8 cellular contexts compared by ENCODE assay signal in the genomic region with DNA sequence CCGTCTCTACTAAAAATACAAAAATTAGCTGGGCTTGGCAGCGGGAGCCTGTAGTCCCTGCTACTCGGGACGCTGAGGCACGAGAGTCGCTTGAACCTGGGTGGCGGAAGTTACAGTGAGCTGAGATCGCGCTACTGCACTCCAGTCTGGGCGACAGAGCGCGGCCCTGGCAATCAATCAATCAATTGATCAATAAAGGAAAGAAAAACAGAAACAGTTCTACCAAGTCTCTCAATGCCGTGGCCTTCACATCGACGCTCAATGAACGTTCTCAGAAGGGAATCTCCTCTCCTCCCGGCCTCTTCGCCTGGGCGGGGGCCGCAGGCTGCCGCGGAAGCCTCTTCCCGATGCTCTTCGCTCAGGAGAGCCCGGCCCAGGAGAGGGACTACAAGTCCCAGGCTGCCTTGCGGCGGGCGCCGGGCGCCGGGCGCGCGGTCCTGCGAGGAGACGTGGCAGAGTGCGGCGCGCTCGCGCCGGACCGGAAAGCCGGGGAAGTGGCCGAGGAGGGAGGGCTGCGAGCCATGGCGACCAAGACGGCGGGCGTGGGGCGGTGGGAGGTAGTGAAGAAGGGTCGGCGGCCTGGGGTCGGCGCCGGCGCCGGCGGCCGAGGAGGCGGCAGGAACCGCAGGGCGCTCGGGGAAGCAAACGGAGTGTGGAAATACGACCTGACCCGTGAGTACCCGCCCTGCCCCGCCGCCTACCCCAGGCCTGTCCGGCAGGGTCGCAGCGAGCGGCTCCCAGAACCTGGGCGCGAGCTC. TPM values are rescaled to one million over a fixed set of nuclear protein-coding genes. Genes with fewer than 3 reads are reported as not detected.
A peak's percentile ranks its signal among the peaks of the same experiment; 100 is the strongest.
DNase-seq lines count a peak whose midpoint lies in the region; ATAC-seq and TF ChIP-seq lines count a peak whose summit lies in the region.

A gene with protein sequence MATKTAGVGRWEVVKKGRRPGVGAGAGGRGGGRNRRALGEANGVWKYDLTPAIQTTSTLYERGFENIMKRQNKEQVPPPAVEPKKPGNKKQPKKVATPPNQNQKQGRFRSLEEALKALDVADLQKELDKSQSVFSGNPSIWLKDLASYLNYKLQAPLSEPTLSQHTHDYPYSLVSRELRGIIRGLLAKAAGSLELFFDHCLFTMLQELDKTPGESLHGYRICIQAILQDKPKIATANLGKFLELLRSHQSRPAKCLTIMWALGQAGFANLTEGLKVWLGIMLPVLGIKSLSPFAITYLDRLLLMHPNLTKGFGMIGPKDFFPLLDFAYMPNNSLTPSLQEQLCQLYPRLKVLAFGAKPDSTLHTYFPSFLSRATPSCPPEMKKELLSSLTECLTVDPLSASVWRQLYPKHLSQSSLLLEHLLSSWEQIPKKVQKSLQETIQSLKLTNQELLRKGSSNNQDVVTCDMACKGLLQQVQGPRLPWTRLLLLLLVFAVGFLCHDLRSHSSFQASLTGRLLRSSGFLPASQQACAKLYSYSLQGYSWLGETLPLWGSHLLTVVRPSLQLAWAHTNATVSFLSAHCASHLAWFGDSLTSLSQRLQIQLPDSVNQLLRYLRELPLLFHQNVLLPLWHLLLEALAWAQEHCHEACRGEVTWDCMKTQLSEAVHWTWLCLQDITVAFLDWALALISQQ (plus strand): TSS at position 471 of the 758 bp plus-strand sequence. CDS start 51 bp downstream, at position 522.

- H3K4me3 ChIP-seq in dorsolateral prefrontal cortex (peak within 1 kb of the TSS; percentile 64 to 99 (median 92)), lower leg skin (ENCODE audit: low read depth, poor library complexity, severe bottlenecking) (peak within 1 kb of the TSS; percentile 87)

- DNase-seq in C1 segment of cervical spinal cord (lab: John Stamatoyannopoulos, UW) = peak in 13 of 14 donors; percentile 32 to 88 (median 74)
- peak; percentile 94 for DNase-seq in GM19240 (ENCODE audit: insufficient read length, low spot score)
- peak; percentile 63 for DNase-seq in NCI-H526 treated with DMSO at 0.1 percent for 48 hours (lab: John Stamatoyannopoulos, UW)
- peak; percentile 62 to 64 for DNase-seq in activated CD4-positive, alpha-beta T cell treated with anti-CD3 and anti-CD28 coated beads, Interleukin-2, amount 50 U/mL, for 4 hours
- peak; percentile 79 to 94 (median 88) for DNase-seq in dorsolateral prefrontal cortex
- peak; percentile 83 to 96 for DNase-seq in lower leg skin (ENCODE audit: low spot score in 2 of 2)
- peak; percentile 72 to 82 for DNase-seq in stimulated activated CD4-positive, alpha-beta T cell treated with anti-CD3 and anti-CD28 coated beads, Interleukin-4, amount 100 ng/mL, for 48 hours (ENCODE audit: low read depth in 2 of 2)

- WGBS in lower leg skin, 2 donors = 0 to 1% methylated on average over 60 to 75 of the region's 76 CpGs

- H3K27ac ChIP-seq in dorsolateral prefrontal cortex = peak within 1 kb of the TSS in 54 of 59 donors; percentile 25 to 92 (median 71)

- no peak for TF ChIP-seq POLR2A in lower leg skin (IDR thresholded peaks at IDR 0.05)

- TF ChIP-seq CTCF in dorsolateral prefrontal cortex (IDR thresholded peaks at IDR 0.05 in 54 of 56, conservative IDR thresholded peaks at IDR 0.05 in 2 of 56; ENCODE audit: low read depth in 1 of 56, partially characterized antibody in 56 of 56) (peak in 24 of 56 donors; percentile 5 to 47 (median 28)), lower leg skin (IDR thresholded peaks at IDR 0.05) (no peak)

- ATAC-seq in HG03457 (IDR thresholded peaks at IDR 0.05; ENCODE audit: unreplicated experiment) = peak; percentile 88

- H3K27me3 ChIP-seq in dorsolateral prefrontal cortex = no peaks in the 10 kb centered on the region

- intact Hi-C loops in dorsolateral prefrontal cortex (cut with DNase I) (loop anchor here in 1 of 2 donors (2.0 to 5.0 kb wide), 3 partner anchors 18 to 55 kb away; a partner anchor contains a TSS), lower leg skin (cut with DNase I; ENCODE audit: low total_unique reads) (no loop called here)

RNA-seq across cellular contexts. Expression of the gene that starts here (rescaled TPM):
- total RNA-seq in dorsolateral prefrontal cortex (10 to 100 TPM; 30.6 to 65.3 (median 43.5) TPM), lower leg skin (10 to 100 TPM; 30.3 to 43.9 (median 32.0) TPM)

Comparison
In these comparisons a context has a peak if more than half of its experiments do, and no peak if none do; other contexts are left out.
1. Peak in every context shown above with its lines: DNase-seq, ATAC-seq, H3K4me3 ChIP-seq and H3K27ac ChIP-seq.